In genomic region chr4:121698119-121698732, GRCh38 we compare ENCODE assay signal across 1 cellular context.
TF ChIP-seq lines count a peak whose summit lies in the region.

No MANE protein-coding gene starts in this region.

TF ChIP-seq in H1, 55 proteins besides CTCF, POLR2A, EP300 and RAD21:
- no peak for TF ChIP-seq GABPA (IDR thresholded peaks at IDR 0.05; ENCODE audit: borderline replicate concordance, insufficient read depth, low read length)
- TF ChIP-seq JUND (IDR thresholded peaks at IDR 0.05; ENCODE audit: low read length), result no peak
